In the genomic region with DNA sequence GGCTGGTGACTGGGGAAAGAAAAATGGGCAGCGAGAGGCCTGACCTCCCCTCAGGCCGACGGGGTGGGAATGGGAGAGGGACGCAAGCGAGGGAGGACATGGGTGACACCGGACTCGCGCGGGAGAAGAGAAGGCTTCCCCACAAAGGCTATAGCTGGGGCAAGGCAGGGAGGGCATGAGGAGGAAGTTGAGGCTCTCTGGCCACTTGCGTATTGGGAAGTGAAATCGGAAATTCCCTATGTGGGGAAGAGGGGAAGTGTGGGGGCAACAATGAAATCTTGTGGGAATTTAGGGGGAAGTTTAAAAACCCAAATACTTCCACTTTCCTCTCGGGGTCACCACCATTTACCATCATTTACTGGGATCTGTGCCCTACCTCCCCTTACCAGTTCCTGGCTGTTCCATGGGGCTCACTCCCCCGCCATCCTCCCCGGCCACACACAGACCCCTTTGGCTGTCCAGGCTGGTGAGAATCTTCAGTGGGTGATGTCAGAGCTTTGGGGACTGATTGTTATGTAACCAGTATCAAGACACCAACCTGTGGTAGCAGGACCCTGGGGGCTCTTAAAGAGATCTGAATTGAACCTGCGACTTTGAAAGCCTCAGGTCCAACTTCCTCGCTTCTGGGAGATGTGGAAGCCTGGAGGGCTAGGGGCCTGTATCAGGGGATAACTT, we compare ENCODE assay signal across 8 cellular contexts. TPM values are rescaled to one million over a fixed set of nuclear protein-coding genes. Genes with fewer than 3 reads are reported as not detected.
DNase-seq lines count a peak whose midpoint lies in the region; ATAC-seq and TF ChIP-seq lines count a peak whose summit lies in the region.

No MANE protein-coding gene starts in this region.

- H3K36me3 ChIP-seq in WERI-Rb-1: peaks cover under 1% of the 10 kb centered on the region; the same call in 1 of the 2 replicates

- POLR2A ChIA-PET in activated CD4-positive, alpha-beta T cell treated with anti-CD3 and anti-CD28 coated beads for 36 hours (lab: Charles Lee): interaction anchor here (0.6 to 8.8 kb wide), 5 partner anchors 17 to 622 kb away, joined by 4 to 128 read pairs (median 7); no protein-coding TSS in a partner anchor

- peaks cover 62% of the 10 kb centered on the region for H3K4me1 Mint-ChIP-seq in activated CD4-positive, alpha-beta T cell treated with anti-CD3 and anti-CD28 coated beads for 36 hours
- H3K4me1 Mint-ChIP-seq in glutamatergic neuron (ENCODE audit: low read depth, unreplicated experiment): peaks cover 21% of the 10 kb centered on the region

- intact Hi-C loops in activated CD4-positive, alpha-beta T cell treated with anti-CD3 and anti-CD28 coated beads for 36 hours (cut with DNase I, micrococcal nuclease): loop anchor here (2.0 to 5.0 kb wide), 5 partner anchors 45 to 693 kb away; a partner anchor contains a TSS

- ATAC-seq in activated CD4-positive, alpha-beta T cell treated with anti-CD3 and anti-CD28 coated beads for 36 hours: no peak
- ATAC-seq in GM18520 (IDR thresholded peaks at IDR 0.05; ENCODE audit: unreplicated experiment) (no peak), HG02981 (IDR thresholded peaks at IDR 0.05; ENCODE audit: unreplicated experiment) (no peak)

- no peak for DNase-seq in activated CD4-positive, alpha-beta T cell treated with anti-CD3 and anti-CD28 coated beads for 36 hours
- no peak for DNase-seq in activated CD4-positive, alpha-beta T cell treated with anti-CD3 and anti-CD28 coated beads, Interleukin-2, amount 50 U/mL, for 1 hour
- no peak for DNase-seq in WERI-Rb-1
- DNase-seq in glutamatergic neuron: no peak
- no peak for DNase-seq in skeletal muscle cell (ENCODE audit: low read depth)
- no peak for DNase-seq in germinal center (ENCODE audit: low spot score)

- H3K4me3 Mint-ChIP-seq in activated CD4-positive, alpha-beta T cell treated with anti-CD3 and anti-CD28 coated beads for 36 hours: peak overlapping the region; percentile 92
- H3K4me3 Mint-ChIP-seq in glutamatergic neuron (ENCODE audit: unreplicated experiment): peak overlapping the region; percentile 95

- H3K9me3 ChIP-seq in WERI-Rb-1 (ENCODE audit: severe bottlenecking): no peaks in the 10 kb centered on the region

- H3K27me3 ChIP-seq in WERI-Rb-1 (ENCODE audit: insufficient read depth, low read depth, severe bottlenecking): no peaks in the 10 kb centered on the region

- peaks cover 27% of the 10 kb centered on the region for H3K36me3 Mint-ChIP-seq in activated CD4-positive, alpha-beta T cell treated with anti-CD3 and anti-CD28 coated beads for 36 hours (ENCODE audit: low read depth)
- H3K36me3 Mint-ChIP-seq in glutamatergic neuron (ENCODE audit: unreplicated experiment): no peaks in the 10 kb centered on the region

- H3K4me3 ChIP-seq in WERI-Rb-1 (ENCODE audit: low read depth, low read length) (peak overlapping the region; percentile 64), skeletal muscle cell (ENCODE audit: low read depth, low read length) (peak overlapping the region; percentile 96)

- TF ChIP-seq CTCF in WERI-Rb-1 (IDR thresholded peaks at IDR 0.05; ENCODE audit: low read depth, low read length) (no peak), glutamatergic neuron (IDR thresholded peaks at IDR 0.05; ENCODE audit: partially characterized antibody, unreplicated experiment) (no peak)

- no peaks in the 10 kb centered on the region for H3K27me3 Mint-ChIP-seq in activated CD4-positive, alpha-beta T cell treated with anti-CD3 and anti-CD28 coated beads for 36 hours
- H3K27me3 Mint-ChIP-seq in glutamatergic neuron (ENCODE audit: unreplicated experiment): peaks cover 17% of the 10 kb centered on the region

- H3K27ac Mint-ChIP-seq in activated CD4-positive, alpha-beta T cell treated with anti-CD3 and anti-CD28 coated beads for 36 hours: peak overlapping the region; percentile 97
- H3K27ac Mint-ChIP-seq in glutamatergic neuron (ENCODE audit: unreplicated experiment): peak overlapping the region; percentile 83

- no peaks in the 10 kb centered on the region for H3K9me3 Mint-ChIP-seq in activated CD4-positive, alpha-beta T cell treated with anti-CD3 and anti-CD28 coated beads for 36 hours (ENCODE audit: low read depth)
- H3K9me3 Mint-ChIP-seq in glutamatergic neuron (ENCODE audit: unreplicated experiment): peaks cover 7% of the 10 kb centered on the region

- CTCF ChIA-PET in activated CD4-positive, alpha-beta T cell treated with anti-CD3 and anti-CD28 coated beads for 36 hours (lab: Charles Lee): interaction anchor here (0.8 to 11.0 kb wide), 7 partner anchors 9 to 31 kb away, joined by 5 to 139 read pairs (median 10); no protein-coding TSS in a partner anchor

- H3K27ac ChIP-seq in WERI-Rb-1: peak overlapping the region; percentile 74

RNA-seq across cellular contexts. Expression of a gene that starts 0.9 kb away (rescaled TPM):
- 10 to 100 TPM; 71.0 to 73.6 TPM for total RNA-seq in activated CD4-positive, alpha-beta T cell treated with anti-CD3 and anti-CD28 coated beads for 36 hours
- total RNA-seq in glutamatergic neuron (ENCODE audit: unreplicated experiment): 114 TPM

RNA-seq across cellular contexts. Expression of a gene that starts 34.9 kb away (rescaled TPM):
- under 1 TPM; 0.28 to 0.39 TPM for total RNA-seq in activated CD4-positive, alpha-beta T cell treated with anti-CD3 and anti-CD28 coated beads for 36 hours
- total RNA-seq in glutamatergic neuron (ENCODE audit: unreplicated experiment): 2.3 TPM

RNA-seq across cellular contexts. Expression of a gene that starts 37.6 kb away (rescaled TPM):
- total RNA-seq in activated CD4-positive, alpha-beta T cell treated with anti-CD3 and anti-CD28 coated beads for 36 hours: 10 to 100 TPM; 15.8 to 16.7 TPM
- total RNA-seq in glutamatergic neuron (ENCODE audit: unreplicated experiment): 25.9 TPM

RNA-seq across cellular contexts. Expression of a gene that starts 45.1 kb away (rescaled TPM):
- 10 to 100 TPM; 13.2 to 13.5 TPM for total RNA-seq in activated CD4-positive, alpha-beta T cell treated with anti-CD3 and anti-CD28 coated beads for 36 hours
- 148 TPM for total RNA-seq in glutamatergic neuron (ENCODE audit: unreplicated experiment)

RNA-seq across cellular contexts. Expression of a gene that starts 56.3 kb away (rescaled TPM):
- total RNA-seq in activated CD4-positive, alpha-beta T cell treated with anti-CD3 and anti-CD28 coated beads for 36 hours: under 1 TPM in 1 of 2 experiments, not detected in 1; 0.34 TPM
- not detected for total RNA-seq in glutamatergic neuron (ENCODE audit: unreplicated experiment)
